ENCODE assay signal across 8 cellular contexts in the genomic region with DNA sequence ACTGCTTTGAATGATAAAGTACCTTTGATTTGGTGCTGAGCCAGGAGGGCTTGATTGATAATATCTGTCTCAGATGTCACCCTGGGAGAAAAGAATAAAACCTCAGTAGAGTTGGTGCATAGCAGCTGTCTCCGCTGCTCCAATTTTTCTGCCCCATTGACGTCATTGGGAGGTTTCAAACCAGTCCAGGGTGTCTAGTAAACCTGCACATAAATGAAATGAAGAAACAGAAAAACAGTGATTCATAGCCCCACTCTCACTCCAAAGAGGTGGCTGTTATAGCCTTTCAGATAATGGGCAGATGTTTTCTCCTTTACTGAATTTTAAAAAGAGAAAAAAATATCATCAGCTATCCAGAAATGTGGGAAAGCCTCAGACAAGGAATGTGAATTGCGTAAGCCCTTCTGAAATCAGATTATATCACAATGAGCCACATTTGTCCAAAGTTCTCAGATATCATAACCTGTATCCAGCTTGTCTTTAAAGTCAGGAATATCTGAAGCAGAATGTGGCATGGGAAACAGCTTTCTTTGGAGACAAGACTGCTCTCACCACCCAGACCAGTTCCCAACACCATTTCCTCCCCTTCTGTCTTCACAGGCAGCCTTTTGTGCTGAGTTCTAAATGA.
DNase-seq lines count a peak whose midpoint lies in the region; ATAC-seq and FAIRE-seq lines count a peak whose summit lies in the region.

No MANE protein-coding gene starts in this region.

- H2BK12ac ChIP-seq in neuronal stem cell (ENCODE audit: low read length), result no peak overlapping the region

- H3K18ac ChIP-seq in neuronal stem cell (ENCODE audit: low read length), result no peak overlapping the region

- peak overlapping the region; percentile 7 for H3K27ac Mint-ChIP-seq in activated naive CD8-positive, alpha-beta T cell treated with anti-CD3 and anti-CD28 coated beads, Interleukin-2, amount 10 ng/mL, durations not matched to agents 7 days and 5 days

- H3K9ac ChIP-seq in BLaER1 (no peak overlapping the region), neuronal stem cell (ENCODE audit: low read depth, low read length, poor library complexity) (no peak overlapping the region)

- WGBS in neuronal stem cell (ENCODE audit: extremely low coverage in 2 of 2, insufficient read length in 2 of 2, insufficient replicate concordance in 1 of 2), 2 donors, result no CpG with 5 or more reads among the region's 3 CpGs

- H3K36me3 Mint-ChIP-seq in activated naive CD8-positive, alpha-beta T cell treated with anti-CD3 and anti-CD28 coated beads, Interleukin-2, amount 10 ng/mL, durations not matched to agents 7 days and 5 days, result no peaks in the 10 kb centered on the region

- peak overlapping the region; percentile 29; the same call in 1 of the 2 replicates for H3K4me2 ChIP-seq in BLaER1
- H3K4me2 ChIP-seq in neuronal stem cell (ENCODE audit: insufficient read depth, low read length, poor library complexity, severe bottlenecking), result no peak overlapping the region

- peak; percentile 50 for DNase-seq in NCI-H2171 (lab: John Stamatoyannopoulos, UW)
- no peak for DNase-seq in activated naive CD8-positive, alpha-beta T cell treated with anti-CD3 and anti-CD28 coated beads, Interleukin-2, amount 10 ng/mL, durations not matched to agents 7 days and 5 days
- no peak for DNase-seq in neuronal stem cell (ENCODE audit: low spot score)
- DNase-seq in GM19239 (ENCODE audit: insufficient read length, low spot score), result no peak
- DNase-seq in activated gamma-delta T cell treated with Interleukin-2 at 50 U/mL for 16 hours, result no peak
- DNase-seq in SIG-M5 treated with dmso at 0.1 percent for 504 hours (lab: John Stamatoyannopoulos, UW; ENCODE audit: unreplicated experiment), result no peak

- no peaks in the 10 kb centered on the region for H3K27me3 Mint-ChIP-seq in activated naive CD8-positive, alpha-beta T cell treated with anti-CD3 and anti-CD28 coated beads, Interleukin-2, amount 10 ng/mL, durations not matched to agents 7 days and 5 days

- no peak overlapping the region for H2BK120ac ChIP-seq in neuronal stem cell (ENCODE audit: low read depth, low read length)

- no peak overlapping the region for H2BK15ac ChIP-seq in neuronal stem cell (ENCODE audit: low read length)

- H4K8ac ChIP-seq in neuronal stem cell (ENCODE audit: low read depth, low read length), result no peak overlapping the region

- H3K27ac ChIP-seq in BLaER1 (no peak overlapping the region), neuronal stem cell (replicated peaks; ENCODE audit: low read length) (no peak overlapping the region)

- H3K9me3 ChIP-seq in BLaER1 (no peaks in the 10 kb centered on the region), neuronal stem cell (replicated peaks in 1 of 2; ENCODE audit: control insufficient read depth in 2 of 2, insufficient read depth in 1 of 2, low read depth in 1 of 2, low read length in 2 of 2) (no peaks in the 10 kb centered on the region)

- no peak for FAIRE-seq in GM19239 (lab: Jason Lieb, UNC)

- no peak overlapping the region for H3K23ac ChIP-seq in neuronal stem cell (ENCODE audit: low read depth, low read length, poor library complexity)

- H3K4me1 Mint-ChIP-seq in activated naive CD8-positive, alpha-beta T cell treated with anti-CD3 and anti-CD28 coated beads, Interleukin-2, amount 10 ng/mL, durations not matched to agents 7 days and 5 days, result peaks cover 17% of the 10 kb centered on the region

- no peak overlapping the region for H2BK5ac ChIP-seq in neuronal stem cell (ENCODE audit: low read length)

- H3K27me3 ChIP-seq in BLaER1 (no peaks in the 10 kb centered on the region), neuronal stem cell (ENCODE audit: control insufficient read depth in 3 of 3, insufficient read depth in 3 of 3, low read depth in 1 of 3, low read length in 3 of 3) (no peaks in the 10 kb centered on the region)

- no peak overlapping the region for H4K91ac ChIP-seq in neuronal stem cell (ENCODE audit: low read depth, low read length, poor library complexity)

- no peak overlapping the region for H3K4me3 ChIP-seq in BLaER1
- H3K4me3 ChIP-seq in neuronal stem cell (ENCODE audit: low read length in 2 of 2), result no peak overlapping the region

- H3K4me1 ChIP-seq in BLaER1 (peaks cover 13% of the 10 kb centered on the region; the same call in 1 of the 2 replicates), neuronal stem cell (ENCODE audit: control insufficient read depth in 2 of 2, insufficient read depth in 1 of 2, low read depth in 1 of 2, low read length in 2 of 2) (peaks cover 2 to 13% of the 10 kb centered on the region in 2 donors)

- H3K9me3 Mint-ChIP-seq in activated naive CD8-positive, alpha-beta T cell treated with anti-CD3 and anti-CD28 coated beads, Interleukin-2, amount 10 ng/mL, durations not matched to agents 7 days and 5 days, result peaks cover 3% of the 10 kb centered on the region

- H2AFZ ChIP-seq in neuronal stem cell (ENCODE audit: low read length), result peak overlapping the region; percentile 1

- H3K36me3 ChIP-seq in BLaER1 (no peaks in the 10 kb centered on the region), neuronal stem cell (replicated peaks in 1 of 2; ENCODE audit: control insufficient read depth in 2 of 2, insufficient read depth in 2 of 2, low read length in 2 of 2) (no peaks in the 10 kb centered on the region)

- POLR2A ChIA-PET in activated naive CD8-positive, alpha-beta T cell treated with anti-CD3 and anti-CD28 coated beads, Interleukin-2, amount 10 ng/mL, durations not matched to agents 7 days and 5 days (lab: Charles Lee), result no interaction called here

- no peaks in the 10 kb centered on the region for H3K79me1 ChIP-seq in neuronal stem cell (ENCODE audit: low read depth, low read length)

- H4K20me1 ChIP-seq in BLaER1, result no peaks in the 10 kb centered on the region

- H3K4me3 Mint-ChIP-seq in activated naive CD8-positive, alpha-beta T cell treated with anti-CD3 and anti-CD28 coated beads, Interleukin-2, amount 10 ng/mL, durations not matched to agents 7 days and 5 days, result peak overlapping the region; percentile 12

- H2AK5ac ChIP-seq in neuronal stem cell (ENCODE audit: low read depth, low read length), result no peak overlapping the region

- H3K14ac ChIP-seq in neuronal stem cell (ENCODE audit: low read length), result no peak overlapping the region

- peak; percentile 81 for ATAC-seq in activated naive CD8-positive, alpha-beta T cell treated with anti-CD3 and anti-CD28 coated beads, Interleukin-2, amount 10 ng/mL, durations not matched to agents 7 days and 5 days (ENCODE audit: low read depth)
- no peak for ATAC-seq in GM19023 (IDR thresholded peaks at IDR 0.05; ENCODE audit: unreplicated experiment)

- no peak overlapping the region for H3K4ac ChIP-seq in neuronal stem cell (ENCODE audit: low read length)
